ENCODE assay signal across 8 cellular contexts in genomic region chr20:63384336-63384735, GRCh38.
"Had no signal": no experiment of that assay in that cellular context is flagged by ENCODE, and none has a peak within 500 bp of the region (broad histone marks: within the 10 kb centered on the region; RNA-seq: fewer than 3 reads in every experiment).

No MANE protein-coding gene starts in this region.

- FAIRE-seq: G401.6, GM12878, GM12891, GM12892, GM18507, GM19239 had no signal

- ATAC-seq: GM12878 had no signal

- DNase-seq: GDM1, GF-D8 had no signal

- H3K4me3 ChIP-seq: GM12878 had no signal
